Comparison of ENCODE assay signal across 12 cellular contexts in genomic region chr18:55859116-55859515, GRCh38.
DNase-seq lines count a peak whose midpoint lies in the region; ATAC-seq and TF ChIP-seq lines count a peak whose summit lies in the region.
"Had no signal": no experiment of that assay in that cellular context is flagged by ENCODE, and none has a peak within 500 bp of the region (broad histone marks: within the 10 kb centered on the region; RNA-seq: fewer than 3 reads in every experiment).

No MANE protein-coding gene starts in this region.

- no peaks in the 10 kb centered on the region for H3K36me3 ChIP-seq in subcutaneous abdominal adipose tissue (ENCODE audit: control insufficient read depth in 5 of 5, insufficient read depth in 5 of 5, low read length in 5 of 5)
- H3K36me3 ChIP-seq: transverse colon had no signal

- CTCF ChIA-PET in activated B cell treated with CpG ODN at 0.5 μM for 24 hours (lab: Charles Lee), result no interaction called here

- H3K27me3 Mint-ChIP-seq in activated B cell treated with CpG ODN at 0.5 μM for 24 hours, result peaks cover 10% of the 10 kb centered on the region
- peaks cover 4% of the 10 kb centered on the region for H3K27me3 Mint-ChIP-seq in glutamatergic neuron (ENCODE audit: unreplicated experiment)
- H3K27me3 Mint-ChIP-seq: dendritic cell treated with granulocyte-macrophage colony-stimulating factor and Interleukin-4, amounts not matched to agents 40 ng/mL and 50 ng/mL, for 4 days had no signal

- H3K9me3 ChIP-seq in subcutaneous abdominal adipose tissue (ENCODE audit: control insufficient read depth in 5 of 5, low read length in 5 of 5), result no peaks in the 10 kb centered on the region
- H3K9me3 ChIP-seq: transverse colon had no signal

- H3K27ac ChIP-seq in subcutaneous abdominal adipose tissue (ENCODE audit: low read depth, low read length), result no peak overlapping the region
- no peak overlapping the region for H3K27ac ChIP-seq in foreskin keratinocyte
- H3K27ac ChIP-seq: 22Rv1, transverse colon had no signal

- peak overlapping the region in 1 of 5 donors; percentile 9 for H3K9ac ChIP-seq in subcutaneous abdominal adipose tissue (ENCODE audit: low read length in 5 of 5)

- H3K4me3 Mint-ChIP-seq in activated B cell treated with CpG ODN at 0.5 μM for 24 hours, result peak overlapping the region; percentile 2
- peak overlapping the region; percentile 7 for H3K4me3 Mint-ChIP-seq in glutamatergic neuron (ENCODE audit: unreplicated experiment)
- H3K4me3 Mint-ChIP-seq: dendritic cell treated with granulocyte-macrophage colony-stimulating factor and Interleukin-4, amounts not matched to agents 40 ng/mL and 50 ng/mL, for 4 days had no signal

- peak overlapping the region; percentile 40 to 65 (median 54) for H3K4me3 ChIP-seq in subcutaneous abdominal adipose tissue (ENCODE audit: low read depth in 1 of 5, low read length in 5 of 5)
- H3K4me3 ChIP-seq: transverse colon had no signal

- peaks cover 0 to 15% (median 10%) of the 10 kb centered on the region in 5 donors for H3K4me1 ChIP-seq in subcutaneous abdominal adipose tissue (ENCODE audit: control insufficient read depth in 5 of 5, insufficient read depth in 5 of 5, low read length in 5 of 5)
- peaks cover 28% of the 10 kb centered on the region for H3K4me1 ChIP-seq in foreskin keratinocyte
- H3K4me1 ChIP-seq: transverse colon had no signal

- POLR2A ChIA-PET in activated B cell treated with CpG ODN at 0.5 μM for 24 hours (lab: Charles Lee), result no interaction called here

- H3K4me1 Mint-ChIP-seq in activated B cell treated with CpG ODN at 0.5 μM for 24 hours (no peaks in the 10 kb centered on the region), glutamatergic neuron (ENCODE audit: low read depth, unreplicated experiment) (peaks cover 36% of the 10 kb centered on the region)

- no peak for TF ChIP-seq CTCF in activated B cell treated with CpG ODN at 0.5 μM for 24 hours (IDR thresholded peaks at IDR 0.05)
- no peak for TF ChIP-seq CTCF in glutamatergic neuron (IDR thresholded peaks at IDR 0.05; ENCODE audit: partially characterized antibody, unreplicated experiment)
- TF ChIP-seq CTCF in foreskin keratinocyte (conservative IDR thresholded peaks at IDR 0.05), result no peak

- no peak overlapping the region for H3K27ac Mint-ChIP-seq in activated B cell treated with CpG ODN at 0.5 μM for 24 hours
- H3K27ac Mint-ChIP-seq in glutamatergic neuron (ENCODE audit: unreplicated experiment), result no peak overlapping the region
- H3K27ac Mint-ChIP-seq: dendritic cell treated with granulocyte-macrophage colony-stimulating factor and Interleukin-4, amounts not matched to agents 40 ng/mL and 50 ng/mL, for 4 days had no signal

- H3K36me3 Mint-ChIP-seq in activated B cell treated with CpG ODN at 0.5 μM for 24 hours (ENCODE audit: low read depth) (no peaks in the 10 kb centered on the region), glutamatergic neuron (ENCODE audit: unreplicated experiment) (no peaks in the 10 kb centered on the region)

- no peak for ATAC-seq in activated B cell treated with CpG ODN at 0.5 μM for 24 hours (ENCODE audit: low read depth)
- no peak for ATAC-seq in foreskin keratinocyte
- no peak for ATAC-seq in HG03045 (IDR thresholded peaks at IDR 0.05; ENCODE audit: unreplicated experiment)

- intact Hi-C loops in activated B cell treated with CpG ODN at 0.5 μM for 24 hours (cut with micrococcal nuclease), result no loop called here

- peaks cover 0 to 3% (median 0%) of the 10 kb centered on the region in 5 donors for H3K27me3 ChIP-seq in subcutaneous abdominal adipose tissue (ENCODE audit: control insufficient read depth in 5 of 5, insufficient read depth in 4 of 5, low read length in 5 of 5)
- H3K27me3 ChIP-seq in foreskin keratinocyte, result no peaks in the 10 kb centered on the region
- H3K27me3 ChIP-seq: transverse colon had no signal

- DNase-seq in NCI-H2227 treated with DMSO at 0.1 percent for 48 hours (lab: John Stamatoyannopoulos, UW) (peak; percentile 23), NCI-H2227 (lab: John Stamatoyannopoulos, UW; ENCODE audit: unreplicated experiment) (no peak), activated B cell treated with CpG ODN at 0.5 μM for 24 hours (no peak), glutamatergic neuron (no peak), SIG-M5 treated with dmso at 0.1 percent for 504 hours (lab: John Stamatoyannopoulos, UW; ENCODE audit: unreplicated experiment) (no peak), foreskin keratinocyte (no peak)
- DNase-seq: NCI-H1694, transverse colon had no signal

- H3K9me3 Mint-ChIP-seq in activated B cell treated with CpG ODN at 0.5 μM for 24 hours (no peaks in the 10 kb centered on the region), glutamatergic neuron (ENCODE audit: unreplicated experiment) (peaks cover 1% of the 10 kb centered on the region)
- H3K9me3 Mint-ChIP-seq: dendritic cell treated with granulocyte-macrophage colony-stimulating factor and Interleukin-4, amounts not matched to agents 40 ng/mL and 50 ng/mL, for 4 days had no signal
